In the genomic region with DNA sequence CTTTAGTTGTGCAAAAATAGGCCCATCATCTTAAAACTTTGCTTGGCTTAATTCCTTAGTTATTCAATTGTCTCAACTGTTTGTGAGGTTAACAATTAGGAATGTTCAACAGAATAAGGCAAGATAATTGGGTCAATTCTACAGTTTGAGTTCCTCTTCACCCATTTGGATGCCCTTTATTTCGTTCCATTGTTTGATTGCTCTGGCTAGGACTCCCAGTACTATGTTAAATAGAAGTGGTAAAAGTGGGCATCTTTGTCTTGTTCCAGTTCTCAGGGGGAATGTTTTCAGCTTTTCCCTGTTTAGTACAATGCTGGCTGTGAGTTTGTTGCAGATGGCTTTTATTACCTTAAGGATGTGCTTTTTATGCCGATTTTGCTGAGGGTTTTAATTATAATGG, we compare ENCODE assay signal across 16 cellular contexts.
DNase-seq lines count a peak whose midpoint lies in the region; ATAC-seq and FAIRE-seq lines count a peak whose summit lies in the region.
"Had no signal": no experiment of that assay in that cellular context is flagged by ENCODE, and none has a peak within 500 bp of the region (broad histone marks: within the 10 kb centered on the region; RNA-seq: fewer than 3 reads in every experiment).

No MANE protein-coding gene starts in this region.

- peak; percentile 9 for FAIRE-seq in GM18507 (lab: Jason Lieb, UNC)
- FAIRE-seq: GM12892, H54 had no signal

- ATAC-seq in Right ventricle myocardium inferior, result peak; percentile 42
- ATAC-seq in left cardiac atrium, result no peak
- ATAC-seq in left colon, result no peak
- ATAC-seq: GM23338, HCT116 had no signal

- DNase-seq in Right ventricle myocardium inferior (ENCODE audit: missing footprints), result no peak
- DNase-seq in left cardiac atrium, result no peak
- DNase-seq in GM18507 (ENCODE audit: extremely low spot score, insufficient read length, low read depth), result no peak
- peak; percentile 7 for DNase-seq in globus pallidus (ENCODE audit: low spot score)
- peak; percentile 1 for DNase-seq in midbrain (lab: John Stamatoyannopoulos, UW)
- DNase-seq in HCEC 1CT, result no peak
- no peak for DNase-seq in left colon
- DNase-seq: CD4-positive, alpha-beta memory T cell; DMS153; DMS79; GDM1; HFFc6 had no signal

- intact Hi-C loops in Right ventricle myocardium inferior (cut with DNase I) (no loop called here), left cardiac atrium (cut with DNase I) (no loop called here), left colon (cut with DNase I, micrococcal nuclease) (loop anchor here in 1 of 2 donors (10.0 kb wide), 1 partner anchor 58 kb away; no protein-coding TSS in a partner anchor)

Comparison
In these comparisons a context has a peak if more than half of its experiments do, and no peak if none do; other contexts are left out.
1. DNase-seq: peak in globus pallidus (single experiment) and midbrain (single experiment); none in Right ventricle myocardium inferior (single experiment), left cardiac atrium (single experiment), GM18507 (single experiment), HCEC 1CT (single experiment) and left colon (0 of 2).